Comparison of ENCODE assay signal across 20 cellular contexts in the genomic region with DNA sequence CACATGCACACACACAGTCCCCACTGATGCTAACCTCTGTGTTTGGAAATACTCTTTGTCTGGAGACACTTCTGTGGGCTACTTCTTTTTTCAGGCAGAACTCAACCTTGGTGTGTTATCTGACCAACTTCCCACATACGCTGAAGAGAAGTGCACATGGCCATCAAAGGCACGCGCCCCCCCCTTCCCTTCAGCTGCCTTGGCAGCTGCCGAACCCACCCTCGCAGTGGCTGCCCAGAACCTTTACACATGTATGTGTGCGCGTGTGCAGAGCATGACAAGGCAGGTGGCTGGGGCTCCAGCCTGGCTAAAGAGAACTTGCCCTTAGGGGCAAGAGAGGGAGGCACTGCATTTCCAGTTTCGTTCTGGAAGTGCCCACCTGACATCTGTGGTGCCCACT.
"Had no signal": no experiment of that assay in that cellular context is flagged by ENCODE, and none has a peak within 500 bp of the region (broad histone marks: within the 10 kb centered on the region; RNA-seq: fewer than 3 reads in every experiment).

No MANE protein-coding gene starts in this region.

- ATAC-seq: activated CD4-positive, CD25-positive, alpha-beta regulatory T cell treated with anti-CD3 and anti-CD28 coated beads, Interleukin-2, amount 50 U/mL, for 24 hours; activated naive CD8-positive, alpha-beta T cell treated with anti-CD3 and anti-CD28 coated beads, Interleukin-2, amount 50 U/mL, for 24 hours; activated T-helper 17 cell treated with anti-CD3 and anti-CD28 coated beads, Interleukin-2, amount 50 U/mL, for 72 hours; sciatic nerve; stimulated activated memory B cell treated with anti-CD40 and anti-IgM and Interleukin-4, amounts not matched to agents 10 μg/mL and 1 μg/mL and 100 μg/mL, for 72 hours had no signal

- H3K36me3 ChIP-seq: breast epithelium, left ventricle myocardium inferior, prostate gland, uterus had no signal

- H3K27me3 ChIP-seq: breast epithelium, dorsolateral prefrontal cortex, tibial artery, uterus had no signal

- H3K9me3 ChIP-seq: breast epithelium, left ventricle myocardium inferior, prostate gland, tibial artery, uterus had no signal

- DNase-seq: activated CD4-positive, alpha-beta T cell treated with anti-CD3 and anti-CD28 coated beads, Interleukin-2, amount 50 U/mL, for 4 hours; activated naive CD4-positive, alpha-beta T cell treated with anti-CD3 and anti-CD28 coated beads for 36 hours; activated naive CD8-positive, alpha-beta T cell treated with anti-CD3 and anti-CD28 coated beads, Interleukin-2, amount 50 U/mL, for 24 hours; aorta; dorsolateral prefrontal cortex; erythroblast; hippocampal formation; kidney; left ventricle myocardium inferior; mesenchymal stem cell; stimulated activated CD4-positive, alpha-beta T cell treated with anti-CD3 and anti-CD28 coated beads, Interleukin-2, amount 100 ng/mL, for 48 hours; SW 1271; tibial artery; uterus had no signal

- H3K27ac ChIP-seq: tibial artery, uterus had no signal

- H3K4me3 ChIP-seq: breast epithelium, left ventricle myocardium inferior, prostate gland, tibial artery, uterus had no signal
